In genomic region chr6:34190504-34191122, GRCh38 we compare ENCODE assay signal across 15 cellular contexts. TPM values are rescaled to one million over a fixed set of nuclear protein-coding genes. Genes with fewer than 3 reads are reported as not detected.
DNase-seq lines count a peak whose midpoint lies in the region; ATAC-seq and TF ChIP-seq lines count a peak whose summit lies in the region.
"Had no signal": no experiment of that assay in that cellular context is flagged by ENCODE, and none has a peak within 500 bp of the region (broad histone marks: within the 10 kb centered on the region; RNA-seq: fewer than 3 reads in every experiment).

No MANE protein-coding gene starts in this region.

- H3K4me3 ChIP-seq in right cardiac atrium (ENCODE audit: low read length) (no peak overlapping the region), WERI-Rb-1 (ENCODE audit: low read depth, low read length) (no peak overlapping the region)
- H3K4me3 ChIP-seq: ascending aorta, Peyer's patch, spleen, tibial artery had no signal

- in situ Hi-C loops in ACHN (cut with HindIII; ENCODE audit: low pct_ligation_motif_present, low pct_unique_long_range_greater_than_20kb, low sequenced_read_pairs), result no loop called here

- 80% methylated on average over 14 of the region's 14 CpGs for WGBS in right cardiac atrium

- TF ChIP-seq CTCF in WERI-Rb-1 (IDR thresholded peaks at IDR 0.05; ENCODE audit: low read depth, low read length), result peak; percentile 86
- TF ChIP-seq CTCF in omental fat pad (IDR thresholded peaks at IDR 0.05), result no peak

- no peaks in the 10 kb centered on the region for H3K9me3 ChIP-seq in right cardiac atrium (ENCODE audit: control insufficient read depth, low read length)
- no peaks in the 10 kb centered on the region for H3K9me3 ChIP-seq in WERI-Rb-1 (ENCODE audit: severe bottlenecking)
- H3K9me3 ChIP-seq: ascending aorta, Peyer's patch, spleen, tibial artery had no signal

- no peak overlapping the region for H3K27ac ChIP-seq in right cardiac atrium (ENCODE audit: low read length)
- no peak overlapping the region for H3K27ac ChIP-seq in WERI-Rb-1
- H3K27ac ChIP-seq: ascending aorta, tibial artery had no signal

- DNase-seq in cardiac septum (ENCODE audit: low spot score) (peak; percentile 58), right cardiac atrium (no peak), WERI-Rb-1 (peak; percentile 76), islet precursor cell (peak; percentile 59), omental fat pad (ENCODE audit: low spot score) (no peak), AML-193 (lab: John Stamatoyannopoulos, UW) (no peak), ACHN (no peak)
- DNase-seq: NCI-H1048 had no signal

- intact Hi-C loops in cardiac septum (cut with DNase I) (no loop called here), right cardiac atrium (cut with DNase I) (loop anchor here in 1 of 4 donors (10.0 kb wide), 1 partner anchor 414 kb away; no protein-coding TSS in a partner anchor)

- ATAC-seq in right cardiac atrium, result no peak
- no peak for ATAC-seq in omental fat pad (ENCODE audit: low FRiP score)
- ATAC-seq in HG03280 (IDR thresholded peaks at IDR 0.05; ENCODE audit: unreplicated experiment), result no peak

- H3K36me3 ChIP-seq in WERI-Rb-1, result no peaks in the 10 kb centered on the region
- H3K36me3 ChIP-seq: ascending aorta, Peyer's patch, spleen, tibial artery had no signal

- H3K4me1 ChIP-seq in right cardiac atrium (ENCODE audit: control insufficient read depth, insufficient read depth, low read length), result no peaks in the 10 kb centered on the region
- H3K4me1 ChIP-seq: ascending aorta, Peyer's patch had no signal

- H3K27me3 ChIP-seq in right cardiac atrium (ENCODE audit: control insufficient read depth, insufficient read depth) (no peaks in the 10 kb centered on the region), WERI-Rb-1 (ENCODE audit: insufficient read depth, low read depth, severe bottlenecking) (no peaks in the 10 kb centered on the region)
- H3K27me3 ChIP-seq: ascending aorta, Peyer's patch, spleen, tibial artery had no signal

RNA-seq across cellular contexts. Expression of gene GRM4, which starts 44.7 kb away (rescaled TPM):
- total RNA-seq in cardiac septum (not detected), right cardiac atrium (not detected), omental fat pad (under 1 TPM in 1 of 4 donors, not detected in 3; 0.60 TPM)
- polyA plus RNA-seq in right cardiac atrium, result not detected
- total RNA-seq: ascending aorta, H4, kidney, Peyer's patch had no signal

RNA-seq across cellular contexts. Expression of gene HMGA1, which starts 46.1 kb away (rescaled TPM):
- total RNA-seq in cardiac septum (36.4 TPM), right cardiac atrium (10 to 100 TPM; 34.5 to 43.0 (median 39.0) TPM), omental fat pad (10 to 100 TPM; 15.6 to 80.7 (median 31.3) TPM)
- polyA plus RNA-seq in right cardiac atrium, result 29.7 TPM

RNA-seq across cellular contexts. Expression of gene SMIM29, which starts 58.2 kb away (rescaled TPM):
- total RNA-seq in cardiac septum, result 27.1 TPM
- 10 to 100 TPM; 17.0 to 25.5 (median 22.4) TPM for total RNA-seq in right cardiac atrium
- 34.8 TPM for polyA plus RNA-seq in right cardiac atrium
- total RNA-seq in omental fat pad, result 10 to 100 TPM; 11.8 to 23.8 (median 17.2) TPM

Comparison
In these comparisons a context has a peak if more than half of its experiments do, and no peak if none do; other contexts are left out.
1. DNase-seq: peak in cardiac septum (single experiment), WERI-Rb-1 (single experiment) and islet precursor cell (single experiment); none in right cardiac atrium (0 of 3), omental fat pad (single experiment), AML-193 (0 of 2) and ACHN (single experiment).